In genomic region chr4:168888715-168889215, GRCh38 we compare ENCODE assay signal across 16 cellular contexts.
"Had no signal": no experiment of that assay in that cellular context is flagged by ENCODE, and none has a peak within 500 bp of the region (broad histone marks: within the 10 kb centered on the region; RNA-seq: fewer than 3 reads in every experiment).

No MANE protein-coding gene starts in this region.

- H3K36me3 Mint-ChIP-seq: activated CD4-positive, alpha-beta memory T cell treated with anti-CD3 and anti-CD28 coated beads for 36 hours had no signal

- DNase-seq: activated CD4-positive, alpha-beta memory T cell treated with anti-CD3 and anti-CD28 coated beads for 36 hours; activated CD4-positive, alpha-beta T cell treated with anti-CD3 and anti-CD28 coated beads for 36 hours; activated effector memory CD4-positive, alpha-beta T cell treated with Interleukin-2 at 50 U/mL for 16 hours; activated naive CD4-positive, alpha-beta T cell treated with anti-CD3 and anti-CD28 coated beads, Interleukin-2, amount 50 U/mL, for 16 hours; activated T-cell treated with anti-CD3 and anti-CD28 coated beads, Interleukin-2, amount 50 U/mL, for 24 hours; central memory CD4-positive, alpha-beta T cell; foreskin fibroblast; natural killer cell; nucleus accumbens; psoas muscle; stimulated activated CD4-positive, alpha-beta T cell treated with anti-CD3 and anti-CD28 coated beads, Interleukin-12 subunit alpha, Interleukin-12 subunit beta, amount 100 ng/mL, for 4 hours; stimulated activated CD4-positive, alpha-beta T cell treated with anti-CD3 and anti-CD28 coated beads, Interleukin-2, amount 100 ng/mL, for 24 hours; stomach; T-helper 2 cell had no signal

- H3K4me3 ChIP-seq: coronary artery, psoas muscle, stomach had no signal

- H3K9me3 Mint-ChIP-seq: activated CD4-positive, alpha-beta memory T cell treated with anti-CD3 and anti-CD28 coated beads for 36 hours; activated T-cell treated with anti-CD3 and anti-CD28 coated beads, Interleukin-2, amount 50 U/mL, for 24 hours; natural killer cell had no signal

- H3K27me3 Mint-ChIP-seq: activated CD4-positive, alpha-beta memory T cell treated with anti-CD3 and anti-CD28 coated beads for 36 hours; activated CD4-positive, alpha-beta T cell treated with anti-CD3 and anti-CD28 coated beads for 36 hours; activated T-cell treated with anti-CD3 and anti-CD28 coated beads, Interleukin-2, amount 50 U/mL, for 24 hours had no signal

- H3K27me3 ChIP-seq: stomach had no signal

- H3K4me1 Mint-ChIP-seq: activated CD4-positive, alpha-beta T cell treated with anti-CD3 and anti-CD28 coated beads for 36 hours had no signal

- H3K27ac Mint-ChIP-seq: activated CD4-positive, alpha-beta memory T cell treated with anti-CD3 and anti-CD28 coated beads for 36 hours; activated CD4-positive, alpha-beta T cell treated with anti-CD3 and anti-CD28 coated beads for 36 hours; activated T-cell treated with anti-CD3 and anti-CD28 coated beads, Interleukin-2, amount 50 U/mL, for 24 hours; natural killer cell had no signal

- ATAC-seq: activated CD4-positive, alpha-beta T cell treated with anti-CD3 and anti-CD28 coated beads for 36 hours; natural killer cell; psoas muscle; sciatic nerve had no signal

- H3K9me3 ChIP-seq: psoas muscle, stomach had no signal

- H3K4me3 Mint-ChIP-seq: activated CD4-positive, alpha-beta memory T cell treated with anti-CD3 and anti-CD28 coated beads for 36 hours; activated CD4-positive, alpha-beta T cell treated with anti-CD3 and anti-CD28 coated beads for 36 hours; activated T-cell treated with anti-CD3 and anti-CD28 coated beads, Interleukin-2, amount 50 U/mL, for 24 hours; natural killer cell had no signal
